In the genomic region with DNA sequence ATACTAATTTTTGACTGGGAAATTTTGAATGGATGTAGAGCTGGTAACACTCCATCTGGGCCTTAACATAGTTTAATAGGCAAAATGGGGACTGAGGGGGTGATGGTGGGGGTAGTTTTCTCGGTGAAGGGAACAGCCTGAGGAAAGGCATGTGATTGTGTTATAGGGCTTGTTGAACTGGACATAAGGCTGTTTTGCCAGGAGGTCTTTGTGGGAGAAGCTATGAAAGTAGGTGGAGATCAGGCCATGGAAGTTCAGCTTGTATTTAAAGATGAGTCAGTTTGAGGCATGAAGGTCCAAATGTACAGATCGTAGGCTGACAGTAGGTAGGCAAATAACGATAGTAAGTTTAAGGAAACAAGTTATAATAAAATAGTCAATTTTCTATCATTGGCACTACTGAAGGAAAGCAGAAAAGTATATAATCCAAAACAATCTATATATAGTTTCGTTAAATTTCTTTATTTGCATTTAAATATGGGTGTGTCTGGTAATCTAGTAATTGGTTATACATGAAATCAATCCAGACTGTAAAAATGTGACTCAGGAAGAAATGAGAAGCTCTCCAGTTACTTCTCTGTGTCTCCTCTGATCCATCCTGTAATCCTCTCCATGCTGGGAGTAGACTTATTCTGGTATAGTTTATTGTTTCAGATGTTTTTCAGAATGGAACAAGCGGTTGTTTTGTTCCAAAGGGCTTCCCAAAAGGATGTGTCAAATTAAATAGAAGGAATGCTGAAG, we compare ENCODE assay signal across 12 cellular contexts. TPM values are rescaled to one million over a fixed set of nuclear protein-coding genes. Genes with fewer than 3 reads are reported as not detected.
DNase-seq lines count a peak whose midpoint lies in the region; ATAC-seq, FAIRE-seq and TF ChIP-seq lines count a peak whose summit lies in the region.
"Had no signal": no experiment of that assay in that cellular context is flagged by ENCODE, and none has a peak within 500 bp of the region (broad histone marks: within the 10 kb centered on the region; RNA-seq: fewer than 3 reads in every experiment).

No MANE protein-coding gene starts in this region.

- FAIRE-seq in endothelial cell of umbilical vein (lab: Jason Lieb, UNC) = no peak
- no peak for FAIRE-seq in small intestine (lab: Jason Lieb, UNC)
- FAIRE-seq in urothelium cell line (lab: Jason Lieb, UNC) = no peak

- H3K4me2 ChIP-seq in OCI-LY7 (ENCODE audit: low read length) (peak overlapping the region; percentile 76; the same call in 1 of the 2 replicates), endothelial cell of umbilical vein (ENCODE audit: insufficient read depth, low read length) (peak overlapping the region; percentile 13)

- BruUV-seq in OCI-LY7 (replicated peaks; lab: Mats Ljungman, UMichigan) (TSS peak; percentile 37), endothelial cell of umbilical vein (replicated peaks; lab: Mats Ljungman, UMichigan) (no TSS peak)

- H3K9me2 ChIP-seq in OCI-LY7 (ENCODE audit: insufficient read depth, low read length) = no peaks in the 10 kb centered on the region

- dilution Hi-C loops in endothelial cell of umbilical vein (cut with MboI; ENCODE audit: extremely low pct_ligation_motif_present, low sequenced_read_pairs) = no loop called here

- H3K36me3 Mint-ChIP-seq in activated T-cell treated with anti-CD3 and anti-CD28 coated beads, Interleukin-2, amount 50 U/mL, for 4 hours (ENCODE audit: insufficient read depth) = peaks cover 6% of the 10 kb centered on the region

- H3K36me3 ChIP-seq in OCI-LY7 (ENCODE audit: insufficient read depth, low read length) (no peaks in the 10 kb centered on the region), endothelial cell of umbilical vein (ENCODE audit: control insufficient read depth in 2 of 2, extremely low read depth in 1 of 2, insufficient read depth in 2 of 2, low read length in 2 of 2) (no peaks in the 10 kb centered on the region), small intestine (ENCODE audit: control insufficient read depth in 2 of 2, insufficient read depth in 2 of 2, low read length in 2 of 2) (no peaks in the 10 kb centered on the region)

- intact Hi-C loops in OCI-LY7 (cut with micrococcal nuclease; ENCODE audit: unreplicated experiment) = loop anchor here (5.0 kb wide), 1 partner anchor 737 kb away; a partner anchor contains a TSS
- intact Hi-C loops in endothelial cell of umbilical vein (cut with micrococcal nuclease) = loop anchor here (5.0 to 10.0 kb wide), 2 partner anchors 477 to 670 kb away; a partner anchor contains a TSS

- POLR2A ChIA-PET in OCI-LY7 (lab: Charles Lee) (interaction anchor here (0.7 to 2.5 kb wide), 4 partner anchors 14 to 91 kb away, joined by 3 to 9 read pairs (median 3); no protein-coding TSS in a partner anchor), endothelial cell of umbilical vein (lab: Charles Lee) (interaction anchor here (1.9 kb wide), 1 partner anchor 91 kb away, joined by 6 read pairs; a partner anchor contains a TSS)

- H3K27ac ChIP-seq in OCI-LY7 (ENCODE audit: low read depth, low read length, poor library complexity, severe bottlenecking) (no peak overlapping the region), endothelial cell of umbilical vein (ENCODE audit: insufficient read depth, low read depth, low read length) (no peak overlapping the region), small intestine (ENCODE audit: low read depth in 1 of 2, low read length in 1 of 2) (peak overlapping the region in 1 of 2 donors; percentile 41)

- H3K4me1 Mint-ChIP-seq in activated T-cell treated with anti-CD3 and anti-CD28 coated beads, Interleukin-2, amount 50 U/mL, for 4 hours (ENCODE audit: low read depth) = peaks cover 64% of the 10 kb centered on the region

- H3K27me3 Mint-ChIP-seq in activated T-cell treated with anti-CD3 and anti-CD28 coated beads, Interleukin-2, amount 50 U/mL, for 4 hours (ENCODE audit: low read depth) = no peaks in the 10 kb centered on the region

- no peaks in the 10 kb centered on the region for H3K9me3 Mint-ChIP-seq in activated T-cell treated with anti-CD3 and anti-CD28 coated beads, Interleukin-2, amount 50 U/mL, for 4 hours

- TF ChIP-seq CTCF in OCI-LY7 (conservative IDR thresholded peaks at IDR 0.05; ENCODE audit: low read length) (no peak), endothelial cell of umbilical vein (IDR thresholded peaks at IDR 0.05; ENCODE audit: extremely low read depth in 1 of 2, insufficient read depth in 1 of 2, low read depth in 1 of 2, low read length in 2 of 2) (no peak)

- H3K9me3 ChIP-seq in OCI-LY7 (ENCODE audit: low read length) (no peaks in the 10 kb centered on the region), endothelial cell of umbilical vein (replicated peaks; ENCODE audit: control insufficient read depth, insufficient read depth, low read length) (no peaks in the 10 kb centered on the region), small intestine (ENCODE audit: control insufficient read depth, low read depth) (no peaks in the 10 kb centered on the region)

- H2AFZ ChIP-seq in OCI-LY7 (ENCODE audit: low read length) (no peak overlapping the region), endothelial cell of umbilical vein (ENCODE audit: low read depth, low read length) (no peak overlapping the region)

- ATAC-seq in activated T-cell treated with anti-CD3 and anti-CD28 coated beads, Interleukin-2, amount 50 U/mL, for 4 hours = no peak

- H3K4me1 ChIP-seq in OCI-LY7 (ENCODE audit: insufficient read depth, low read length, poor library complexity, severe bottlenecking) = peaks cover 23% of the 10 kb centered on the region
- peaks cover 10% of the 10 kb centered on the region for H3K4me1 ChIP-seq in endothelial cell of umbilical vein (ENCODE audit: control insufficient read depth, extremely low read depth, insufficient read depth, low read length)
- H3K4me1 ChIP-seq in small intestine (ENCODE audit: control insufficient read depth in 2 of 2, insufficient read depth in 1 of 2, low read depth in 1 of 2, low read length in 1 of 2) = peaks cover 5 to 13% of the 10 kb centered on the region in 2 donors

- no peak for DNase-seq in activated T-cell treated with anti-CD3 and anti-CD28 coated beads, Interleukin-2, amount 50 U/mL, for 4 hours
- no peak for DNase-seq in activated T-cell treated with anti-CD3 and anti-CD28 coated beads, Interleukin-2, amount 50 U/mL, for 48 hours
- DNase-seq in OCI-LY7 (ENCODE audit: low spot score) = no peak
- DNase-seq in endothelial cell of umbilical vein (ENCODE audit: low read depth, low spot score) = no peak
- peak; percentile 51 for DNase-seq in small intestine
- DNase-seq in urothelium cell line (ENCODE audit: low spot score) = no peak
- no peak for DNase-seq in GF-D8 (lab: John Stamatoyannopoulos, UW)
- no peak for DNase-seq in NOMO-1 treated with dmso at 0.1 percent for 144 hours (lab: John Stamatoyannopoulos, UW; ENCODE audit: unreplicated experiment)
- DNase-seq: amygdala; NCI-H146; nucleus accumbens; stimulated activated CD8-positive, alpha-beta memory T cell treated with anti-CD3 and anti-CD28 coated beads, Interleukin-4, amount 100 ng/mL, for 48 hours had no signal

- 43 to 77% (median 64%) methylated on average over 5 of the region's 5 CpGs for WGBS in small intestine, 3 donors

- H3K27me3 ChIP-seq in endothelial cell of umbilical vein (ENCODE audit: control insufficient read depth in 2 of 2, insufficient read depth in 2 of 2, low read length in 2 of 2) (no peaks in the 10 kb centered on the region), small intestine (ENCODE audit: control insufficient read depth in 2 of 2, insufficient read depth in 2 of 2, low read length in 2 of 2) (no peaks in the 10 kb centered on the region)

- H3K4me3 Mint-ChIP-seq in activated T-cell treated with anti-CD3 and anti-CD28 coated beads, Interleukin-2, amount 50 U/mL, for 4 hours = peak overlapping the region; percentile 73

- no peak overlapping the region for H3K9ac ChIP-seq in endothelial cell of umbilical vein (replicated peaks; ENCODE audit: extremely low read depth, insufficient read depth, low read length)

- no peaks in the 10 kb centered on the region for H3K9me1 ChIP-seq in endothelial cell of umbilical vein (replicated peaks; ENCODE audit: control insufficient read depth, extremely low read depth, insufficient read depth, low read length)

- H3K79me2 ChIP-seq in OCI-LY7 (ENCODE audit: insufficient read depth, low read depth, low read length) (peaks cover 47% of the 10 kb centered on the region; the same call in 1 of the 2 replicates), endothelial cell of umbilical vein (ENCODE audit: control insufficient read depth, insufficient read depth, low read length) (peaks cover 68% of the 10 kb centered on the region)

- CTCF ChIA-PET in OCI-LY7 (lab: Charles Lee; ENCODE audit: unreplicated experiment) = no interaction called here
- CTCF ChIA-PET in endothelial cell of umbilical vein (lab: Charles Lee) = interaction anchor here (1.2 to 3.3 kb wide), 3 partner anchors 7 to 92 kb away, joined by 3 to 15 read pairs (median 8); a partner anchor contains a TSS

- no peak for TF ChIP-seq POLR2A in endothelial cell of umbilical vein (IDR thresholded peaks at IDR 0.05; ENCODE audit: low read depth, low read length)

- H3K4me3 ChIP-seq in OCI-LY7 (ENCODE audit: low read depth, low read length, poor library complexity, severe bottlenecking) = no peak overlapping the region
- no peak overlapping the region for H3K4me3 ChIP-seq in endothelial cell of umbilical vein (replicated peaks in 1 of 3; ENCODE audit: insufficient read depth in 1 of 3, low read depth in 1 of 3, low read length in 3 of 3)
- no peak overlapping the region for H3K4me3 ChIP-seq in small intestine (ENCODE audit: low read depth in 1 of 2, low read length in 2 of 2)

- H4K20me1 ChIP-seq in OCI-LY7 (ENCODE audit: insufficient read depth, low read length) (peaks cover 22% of the 10 kb centered on the region; the same call in 1 of the 2 replicates), endothelial cell of umbilical vein (replicated peaks; ENCODE audit: control insufficient read depth, extremely low read depth, insufficient read depth, low read length) (peaks cover 4% of the 10 kb centered on the region)

TF ChIP-seq in endothelial cell of umbilical vein, 7 proteins besides CTCF, POLR2A, EP300 and RAD21 (continues in another document):
- TF ChIP-seq GATA2 (IDR thresholded peaks at IDR 0.05; ENCODE audit: insufficient read depth, insufficient read length, low read depth, low read length) = no peak
- TF ChIP-seq EZH2 (IDR thresholded peaks at IDR 0.05; ENCODE audit: borderline replicate concordance, low read depth, low read length, severe bottlenecking) = no peak

RNA-seq across cellular contexts. Expression of a gene that starts 2.8 kb away (rescaled TPM):
- total RNA-seq in activated T-cell treated with anti-CD3 and anti-CD28 coated beads, Interleukin-2, amount 50 U/mL, for 4 hours = 10 to 100 TPM; 34.5 to 38.2 (median 38.1) TPM
- total RNA-seq in OCI-LY7 (2014; rRNA removed; shearing (Covaris generic)) = 21.0 and 23.1 TPM in 2 replicates
- total RNA-seq in OCI-LY7 (2022) (20.9 and 23.0 TPM in 2 replicates), endothelial cell of umbilical vein (33.0 and 35.9 TPM in 2 replicates)
- polyA plus RNA-seq in endothelial cell of umbilical vein (7.4 and 10.4 TPM in 2 replicates), small intestine (10 to 100 TPM; 16.7 to 21.5 (median 18.9) TPM)
- polyA plus RNA-seq in endothelial cell of umbilical vein (2011; cell fraction: cytosol; rRNA removed) = 11.3 and 11.9 TPM in 2 replicates
- 12.1 and 16.5 TPM in 2 replicates for polyA plus RNA-seq in endothelial cell of umbilical vein (2011; cell fraction: nucleus; rRNA removed)
- 19.1 and 25.2 TPM in 2 replicates for polyA plus RNA-seq in endothelial cell of umbilical vein (2012)
- polyA minus RNA-seq in endothelial cell of umbilical vein = 15.6 and 17.8 TPM in 2 replicates
- polyA minus RNA-seq in endothelial cell of umbilical vein (2011; cell fraction: cytosol; rRNA and poly(A)+ RNA removed) = 31.9 TPM
- 35.0 and 36.1 TPM in 2 replicates for polyA minus RNA-seq in endothelial cell of umbilical vein (2011; cell fraction: nucleus; rRNA and poly(A)+ RNA removed)
